ENCODE assay signal across 9 cellular contexts in the genomic region with DNA sequence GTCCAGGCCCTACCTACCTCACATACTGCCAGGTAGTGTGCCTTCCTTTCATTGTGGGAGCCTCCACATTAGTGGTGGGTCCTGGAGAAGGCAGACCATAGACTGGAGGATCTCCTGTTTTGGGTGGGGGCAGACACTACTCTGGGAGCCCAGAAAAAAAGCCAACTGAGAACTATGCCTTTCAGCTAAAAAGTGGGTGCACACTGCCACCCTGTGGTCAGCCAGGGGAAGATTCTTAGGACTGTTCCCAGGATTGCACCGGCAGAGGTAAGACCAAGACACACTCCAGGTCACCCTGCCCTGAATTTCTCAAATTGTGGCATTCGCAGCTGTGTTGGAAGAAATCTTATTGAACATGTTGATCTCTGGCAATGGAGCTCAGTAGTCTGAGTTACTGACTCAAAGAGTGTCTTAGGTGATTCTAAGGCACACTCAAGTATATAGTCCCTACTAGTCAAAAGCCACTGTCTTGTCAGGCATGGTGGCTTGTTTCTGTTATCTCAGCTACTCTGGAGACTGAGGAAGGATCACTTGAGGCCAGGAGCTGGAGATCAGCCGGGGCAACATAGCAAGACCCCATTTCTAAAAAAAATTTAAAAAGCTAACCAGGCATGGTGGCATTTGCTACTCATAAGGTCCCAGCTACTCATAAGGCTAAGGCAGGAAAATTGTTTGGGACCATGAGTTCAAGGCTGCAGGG. TPM values are rescaled to one million over a fixed set of nuclear protein-coding genes. Genes with fewer than 3 reads are reported as not detected.
DNase-seq lines count a peak whose midpoint lies in the region; ATAC-seq, FAIRE-seq and TF ChIP-seq lines count a peak whose summit lies in the region.
"Had no signal": no experiment of that assay in that cellular context is flagged by ENCODE, and none has a peak within 500 bp of the region (broad histone marks: within the 10 kb centered on the region; RNA-seq: fewer than 3 reads in every experiment).

No MANE protein-coding gene starts in this region.

- intact Hi-C loops in tibial artery (cut with DNase I; ENCODE audit: low total_unique reads), result loop anchor here (2.0 kb wide), 1 partner anchor 21 kb away; a partner anchor contains a TSS

- H3K4ac ChIP-seq in neuronal stem cell (ENCODE audit: low read length), result no peak overlapping the region

- peak; percentile 76 to 80 for TF ChIP-seq CTCF in tibial artery (IDR thresholded peaks at IDR 0.05)

- no peak overlapping the region for H3K9ac ChIP-seq in neuronal stem cell (ENCODE audit: low read depth, low read length, poor library complexity)

- H4K91ac ChIP-seq in neuronal stem cell (ENCODE audit: low read depth, low read length, poor library complexity), result no peak overlapping the region

- H2BK15ac ChIP-seq in neuronal stem cell (ENCODE audit: low read length), result no peak overlapping the region

- DNase-seq in HUDEP-2 (lab: John Stamatoyannopoulos, UW; ENCODE audit: unreplicated experiment in 76 of 76) (peak in 69 of 76 experiments; percentile 14 to 81 (median 57)), OCI-M2 (lab: John Stamatoyannopoulos, UW; ENCODE audit: unreplicated experiment) (peak; percentile 44), fibroblast of peridontal ligament (ENCODE audit: extremely low read depth) (peak; percentile 64), neuronal stem cell (ENCODE audit: low spot score) (peak; percentile 73), tibial artery (no peak)
- peak; percentile 78 to 83 for DNase-seq in activated T-cell treated with anti-CD3 and anti-CD28 coated beads, Interleukin-2, amount 50 U/mL, for 48 hours

- H3K9me3 ChIP-seq in neuronal stem cell (replicated peaks in 1 of 2; ENCODE audit: control insufficient read depth in 2 of 2, insufficient read depth in 1 of 2, low read depth in 1 of 2, low read length in 2 of 2), result no peaks in the 10 kb centered on the region
- H3K9me3 ChIP-seq in tibial artery, result no peaks in the 10 kb centered on the region

- H2AK5ac ChIP-seq in neuronal stem cell (ENCODE audit: low read depth, low read length), result no peak overlapping the region

- no peak overlapping the region for H3K18ac ChIP-seq in neuronal stem cell (ENCODE audit: low read length)

- H2AFZ ChIP-seq in neuronal stem cell (ENCODE audit: low read length), result no peak overlapping the region

- H3K23ac ChIP-seq in neuronal stem cell (ENCODE audit: low read depth, low read length, poor library complexity), result no peak overlapping the region

- peaks cover 11 to 39% of the 10 kb centered on the region in 2 donors for H3K4me1 ChIP-seq in neuronal stem cell (ENCODE audit: control insufficient read depth in 2 of 2, insufficient read depth in 1 of 2, low read depth in 1 of 2, low read length in 2 of 2)
- peaks cover 0 to 34% (median 28%) of the 10 kb centered on the region in 4 donors for H3K4me1 ChIP-seq in tibial artery

- H4K8ac ChIP-seq in neuronal stem cell (ENCODE audit: low read depth, low read length), result no peak overlapping the region

- H3K14ac ChIP-seq in neuronal stem cell (ENCODE audit: low read length), result no peak overlapping the region

- FAIRE-seq in G401.6 (lab: Jason Lieb, UNC), result peak; percentile 93

- peaks cover 14% of the 10 kb centered on the region for H3K79me1 ChIP-seq in neuronal stem cell (ENCODE audit: low read depth, low read length)

- H2BK12ac ChIP-seq in neuronal stem cell (ENCODE audit: low read length), result no peak overlapping the region

- H3K4me2 ChIP-seq in neuronal stem cell (ENCODE audit: insufficient read depth, low read length, poor library complexity, severe bottlenecking), result no peak overlapping the region

- H3K27ac ChIP-seq in neuronal stem cell (replicated peaks; ENCODE audit: low read length) (no peak overlapping the region), tibial artery (no peak overlapping the region)
- H3K27ac ChIP-seq: epithelial cell of prostate had no signal

- peaks cover 0 to 26% (median 5%) of the 10 kb centered on the region in 3 experiments for H3K27me3 ChIP-seq in neuronal stem cell (ENCODE audit: control insufficient read depth in 3 of 3, insufficient read depth in 3 of 3, low read depth in 1 of 3, low read length in 3 of 3)
- H3K27me3 ChIP-seq in tibial artery, result peaks cover 5 to 20% of the 10 kb centered on the region in 2 donors

- H2BK5ac ChIP-seq in neuronal stem cell (ENCODE audit: low read length), result no peak overlapping the region

- no peak overlapping the region for H2BK120ac ChIP-seq in neuronal stem cell (ENCODE audit: low read depth, low read length)

- ATAC-seq in HG03342 (IDR thresholded peaks at IDR 0.05; ENCODE audit: unreplicated experiment), result no peak

- WGBS in neuronal stem cell (ENCODE audit: extremely low coverage in 2 of 2, insufficient read length in 2 of 2, insufficient replicate concordance in 1 of 2), 2 donors, result no CpG with 5 or more reads among the region's 3 CpGs

- H3K4me3 ChIP-seq in neuronal stem cell (ENCODE audit: low read length in 2 of 2) (no peak overlapping the region), tibial artery (no peak overlapping the region)

- H3K36me3 ChIP-seq in neuronal stem cell (replicated peaks in 1 of 2; ENCODE audit: control insufficient read depth in 2 of 2, insufficient read depth in 2 of 2, low read length in 2 of 2), result peaks cover 7 to 15% of the 10 kb centered on the region in 2 donors
- peaks cover 0 to 7% (median 0%) of the 10 kb centered on the region in 3 donors for H3K36me3 ChIP-seq in tibial artery

RNA-seq across cellular contexts. Expression of a gene that starts 3.6 kb away (rescaled TPM):
- 108 TPM for polyA plus RNA-seq in neuronal stem cell (2013, experiment 1 of 2)
- 104 TPM for polyA plus RNA-seq in neuronal stem cell (2013, experiment 2 of 2)

RNA-seq across cellular contexts. Expression of a gene that starts 5.1 kb away (rescaled TPM):
- 19.3 TPM for polyA plus RNA-seq in neuronal stem cell (2013, experiment 1 of 2)
- polyA plus RNA-seq in neuronal stem cell (2013, experiment 2 of 2), result 19.1 TPM

RNA-seq across cellular contexts. Expression of a gene that starts 12.5 kb away (rescaled TPM):
- 36.4 TPM for polyA plus RNA-seq in neuronal stem cell (2013, experiment 1 of 2)
- polyA plus RNA-seq in neuronal stem cell (2013, experiment 2 of 2), result 37.7 TPM

RNA-seq across cellular contexts. Expression of a gene that starts 13.7 kb away (rescaled TPM):
- polyA plus RNA-seq in neuronal stem cell (2013, experiment 1 of 2), result 135 TPM
- polyA plus RNA-seq in neuronal stem cell (2013, experiment 2 of 2), result 139 TPM

RNA-seq across cellular contexts. Expression of a gene that starts 18.0 kb away (rescaled TPM):
- polyA plus RNA-seq in neuronal stem cell (2013, experiment 1 of 2), result 11.9 TPM
- polyA plus RNA-seq in neuronal stem cell (2013, experiment 2 of 2), result 11.4 TPM

Comparison
In these comparisons a context has a peak if more than half of its experiments do, and no peak if none do; other contexts are left out.
1. DNase-seq: peak in HUDEP-2 (69 of 76), OCI-M2 (single experiment), activated T-cell treated with anti-CD3 and anti-CD28 coated beads, Interleukin-2, amount 50 U/mL, for 48 hours (2 of 2), fibroblast of peridontal ligament (single experiment) and neuronal stem cell (single experiment); none in tibial artery (0 of 2).